In the genomic region with DNA sequence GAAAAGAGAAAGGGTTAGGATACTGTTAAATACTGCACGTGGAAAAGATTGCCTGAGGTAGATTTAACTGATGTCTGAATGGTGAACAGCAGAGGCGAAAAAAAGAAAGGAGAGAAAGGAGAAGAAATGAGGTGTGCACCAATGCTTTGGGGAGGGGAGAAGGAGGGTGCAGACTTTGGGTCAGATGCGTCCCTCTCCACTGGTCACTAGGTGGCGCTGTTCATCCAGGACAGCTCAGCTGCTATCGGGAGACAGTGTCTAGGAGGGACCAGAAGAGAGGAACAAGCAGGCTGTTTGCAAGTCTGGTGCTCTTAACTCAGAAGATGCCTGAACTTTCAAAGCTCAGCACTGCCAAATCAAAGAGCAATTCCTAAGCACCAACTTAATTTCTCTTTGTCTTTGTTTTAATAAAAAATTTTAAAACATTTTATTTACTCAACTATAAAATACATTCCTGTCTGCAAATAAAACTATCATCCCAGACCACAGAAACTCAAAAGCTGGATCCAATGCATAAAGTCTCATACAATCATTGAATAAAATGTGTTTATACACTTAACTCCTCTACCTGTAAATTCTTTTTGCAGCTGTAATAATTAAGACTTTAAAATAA, we compare ENCODE assay signal across 8 cellular contexts.
DNase-seq lines count a peak whose midpoint lies in the region; ATAC-seq and TF ChIP-seq lines count a peak whose summit lies in the region.

No MANE protein-coding gene starts in this region.

- peaks cover 9% of the 10 kb centered on the region for H3K4me1 Mint-ChIP-seq in activated T-cell treated with anti-CD3 and anti-CD28 coated beads, Interleukin-2, amount 50 U/mL, for 24 hours (ENCODE audit: low read depth)
- peaks cover 8% of the 10 kb centered on the region for H3K4me1 Mint-ChIP-seq in osteocyte (ENCODE audit: unreplicated experiment)

- TF ChIP-seq CTCF in gastroesophageal sphincter (IDR thresholded peaks at IDR 0.05): peak; percentile 84 to 95 (median 89)
- TF ChIP-seq CTCF in osteocyte (IDR thresholded peaks at IDR 0.05): peak; percentile 89

- peaks cover 26% of the 10 kb centered on the region for H3K27me3 Mint-ChIP-seq in activated T-cell treated with anti-CD3 and anti-CD28 coated beads, Interleukin-2, amount 50 U/mL, for 24 hours
- peaks cover 75% of the 10 kb centered on the region for H3K27me3 Mint-ChIP-seq in osteocyte (ENCODE audit: unreplicated experiment)

- no peaks in the 10 kb centered on the region for H3K27me3 ChIP-seq in NT2/D1 (ENCODE audit: insufficient read depth, insufficient read length)
- no peaks in the 10 kb centered on the region for H3K27me3 ChIP-seq in gastroesophageal sphincter
- H3K27me3 ChIP-seq in aorta (ENCODE audit: control insufficient read depth in 1 of 2, insufficient read depth in 2 of 2, low read length in 1 of 2): no peaks in the 10 kb centered on the region

- H3K4me1 ChIP-seq in NT2/D1 (ENCODE audit: insufficient read depth, insufficient read length): no peaks in the 10 kb centered on the region
- H3K4me1 ChIP-seq in gastroesophageal sphincter: peaks cover 14 to 99% (median 33%) of the 10 kb centered on the region in 3 donors
- H3K4me1 ChIP-seq in aorta (ENCODE audit: control insufficient read depth in 1 of 2, insufficient read depth in 2 of 2, low read length in 2 of 2): peaks cover 1 to 8% of the 10 kb centered on the region in 2 donors

- ATAC-seq in GM21381 (IDR thresholded peaks at IDR 0.05; ENCODE audit: unreplicated experiment) (peak; percentile 96), gastroesophageal sphincter (peak; percentile 86), aorta (ENCODE audit: low FRiP score) (peak; percentile 91)

- 7 to 8% methylated on average over 4 to 5 of the region's 5 CpGs for WGBS in gastroesophageal sphincter (ENCODE audit: low coverage in 1 of 2), 2 donors
- 8 to 12% methylated on average over 5 of the region's 5 CpGs for WGBS in aorta, 2 donors

- H3K9me3 ChIP-seq in NT2/D1 (ENCODE audit: insufficient read depth, low read length): no peaks in the 10 kb centered on the region
- no peaks in the 10 kb centered on the region for H3K9me3 ChIP-seq in gastroesophageal sphincter
- no peaks in the 10 kb centered on the region for H3K9me3 ChIP-seq in aorta (ENCODE audit: control insufficient read depth, low read length)

- H3K9me3 Mint-ChIP-seq in activated T-cell treated with anti-CD3 and anti-CD28 coated beads, Interleukin-2, amount 50 U/mL, for 24 hours: no peaks in the 10 kb centered on the region
- no peaks in the 10 kb centered on the region for H3K9me3 Mint-ChIP-seq in osteocyte (ENCODE audit: unreplicated experiment)

- no peak overlapping the region for H3K27ac Mint-ChIP-seq in activated T-cell treated with anti-CD3 and anti-CD28 coated beads, Interleukin-2, amount 50 U/mL, for 24 hours
- no peak overlapping the region for H3K27ac Mint-ChIP-seq in osteocyte (ENCODE audit: unreplicated experiment)

- H3K4me3 ChIP-seq in NT2/D1 (ENCODE audit: insufficient read length, low read depth) (no peak overlapping the region), gastroesophageal sphincter (no peak overlapping the region), aorta (ENCODE audit: low read length in 2 of 2) (no peak overlapping the region)

- intact Hi-C loops in aorta (cut with DNase I): loop anchor here (1.0 to 10.0 kb wide), 6 partner anchors 38 to 248 kb away; no protein-coding TSS in a partner anchor

- DNase-seq in DMS79 treated with DMSO at 0.1 percent for 48 hours (lab: John Stamatoyannopoulos, UW) (peak; percentile 28), HUDEP-2 (lab: John Stamatoyannopoulos, UW; ENCODE audit: unreplicated experiment in 76 of 76) (peak in 71 of 76 experiments; percentile 2 to 87 (median 62)), NT2/D1 (ENCODE audit: low read depth, low spot score) (peak; percentile 70), osteocyte (ENCODE audit: extremely low spot score, unreplicated experiment) (peak; percentile 88), aorta (peak; percentile 80 to 88)
- DNase-seq in activated T-cell treated with anti-CD3 and anti-CD28 coated beads, Interleukin-2, amount 50 U/mL, for 24 hours: peak; percentile 55

- H3K4me3 Mint-ChIP-seq in activated T-cell treated with anti-CD3 and anti-CD28 coated beads, Interleukin-2, amount 50 U/mL, for 24 hours: no peak overlapping the region
- no peak overlapping the region for H3K4me3 Mint-ChIP-seq in osteocyte (ENCODE audit: unreplicated experiment)

- peak overlapping the region; percentile 13 to 69 (median 60) for H3K27ac ChIP-seq in gastroesophageal sphincter
- no peak overlapping the region for H3K27ac ChIP-seq in aorta (ENCODE audit: low read depth in 1 of 2, low read length in 2 of 2)

- no peak for TF ChIP-seq EP300 in gastroesophageal sphincter (IDR thresholded peaks at IDR 0.05)

- no peaks in the 10 kb centered on the region for H3K36me3 Mint-ChIP-seq in activated T-cell treated with anti-CD3 and anti-CD28 coated beads, Interleukin-2, amount 50 U/mL, for 24 hours (ENCODE audit: low read depth)
- no peaks in the 10 kb centered on the region for H3K36me3 Mint-ChIP-seq in osteocyte (ENCODE audit: unreplicated experiment)

- TF ChIP-seq POLR2A in gastroesophageal sphincter (IDR thresholded peaks at IDR 0.05): no peak

- H3K9ac ChIP-seq in NT2/D1 (ENCODE audit: insufficient read length, low read depth): no peak overlapping the region

- H3K36me3 ChIP-seq in NT2/D1 (ENCODE audit: insufficient read depth, insufficient read length, low read length) (no peaks in the 10 kb centered on the region), gastroesophageal sphincter (peaks cover 8 to 94% of the 10 kb centered on the region in 2 donors), aorta (ENCODE audit: control insufficient read depth in 1 of 2, insufficient read depth in 2 of 2, low read length in 1 of 2) (peaks cover 6 to 19% of the 10 kb centered on the region in 2 donors)

Comparison
In these comparisons a context has a peak if more than half of its experiments do, and no peak if none do; other contexts are left out.
1. DNase-seq: peak in every context shown above with its lines; median percentile 88 in osteocyte; 84 in aorta; 70 in NT2/D1; 62 in HUDEP-2; 55 in activated T-cell treated with anti-CD3 and anti-CD28 coated beads, Interleukin-2, amount 50 U/mL, for 24 hours; 28 in DMS79 treated with DMSO at 0.1 percent for 48 hours.
2. H3K27ac ChIP-seq: peak in gastroesophageal sphincter (4 of 4); none in aorta (0 of 2).
3. Peak in every context shown above with its lines, with median percentiles within 50 percentile points of each other: ATAC-seq.